Comparison of ENCODE assay signal across 8 cellular contexts in the genomic region with DNA sequence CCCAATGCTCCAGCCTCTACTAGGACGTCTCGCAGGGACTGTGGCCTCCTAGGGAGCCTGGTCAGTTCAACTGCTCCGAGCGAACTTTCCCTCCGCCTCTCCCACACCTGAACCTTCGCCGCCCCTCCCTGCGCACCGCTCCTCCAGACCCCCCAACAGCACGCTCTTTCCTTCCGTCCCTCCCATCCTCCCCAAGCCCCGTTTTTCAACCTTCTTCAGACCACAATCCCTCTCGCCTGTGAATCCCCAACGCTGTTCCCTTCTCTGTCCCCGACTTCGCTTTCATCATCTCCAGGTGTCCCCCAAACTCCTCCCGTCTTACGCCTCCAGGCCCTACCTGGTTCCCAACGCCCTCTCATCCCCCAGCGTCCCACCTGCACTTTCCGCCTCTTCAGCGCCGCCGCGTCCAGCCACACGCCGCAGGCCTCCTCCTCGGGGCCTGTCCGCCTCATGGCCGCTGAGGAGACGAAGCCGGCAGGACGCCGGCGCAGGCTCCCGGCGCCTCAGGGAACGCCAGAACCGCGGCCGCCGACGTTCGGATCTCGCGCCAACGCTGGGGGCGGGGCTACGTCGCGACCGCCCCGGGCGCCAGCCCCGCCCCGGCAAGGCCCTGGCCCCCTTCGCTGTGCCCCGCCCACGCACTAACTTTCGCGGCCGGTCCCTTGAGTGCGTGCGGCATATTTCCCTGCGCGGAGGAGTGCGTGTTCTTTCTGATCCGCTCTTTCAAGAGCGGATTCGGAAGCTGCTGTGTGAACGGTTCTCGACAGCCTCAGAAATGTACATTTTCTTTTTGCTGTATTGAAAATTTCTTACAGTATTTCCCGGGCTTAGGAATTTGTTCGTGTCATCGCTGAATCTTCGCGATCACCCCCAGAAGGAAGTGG. TPM values are rescaled to one million over a fixed set of nuclear protein-coding genes. Genes with fewer than 3 reads are reported as not detected.
DNase-seq lines count a peak whose midpoint lies in the region; ATAC-seq and TF ChIP-seq lines count a peak whose summit lies in the region.

A gene with protein sequence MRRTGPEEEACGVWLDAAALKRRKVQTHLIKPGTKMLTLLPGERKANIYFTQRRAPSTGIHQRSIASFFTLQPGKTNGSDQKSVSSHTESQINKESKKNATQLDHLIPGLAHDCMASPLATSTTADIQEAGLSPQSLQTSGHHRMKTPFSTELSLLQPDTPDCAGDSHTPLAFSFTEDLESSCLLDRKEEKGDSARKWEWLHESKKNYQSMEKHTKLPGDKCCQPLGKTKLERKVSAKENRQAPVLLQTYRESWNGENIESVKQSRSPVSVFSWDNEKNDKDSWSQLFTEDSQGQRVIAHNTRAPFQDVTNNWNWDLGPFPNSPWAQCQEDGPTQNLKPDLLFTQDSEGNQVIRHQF (minus strand): TSS at position 552 of the 884 bp plus-strand sequence. CDS start 100 bp downstream, at position 452.

- no peaks in the 10 kb centered on the region for H3K36me3 ChIP-seq in CD8-positive, alpha-beta T cell (ENCODE audit: insufficient read depth, low read length)
- H3K36me3 ChIP-seq in NT2/D1 (ENCODE audit: insufficient read depth, insufficient read length, low read length): peaks cover 22% of the 10 kb centered on the region

- no peaks in the 10 kb centered on the region for H3K9me3 ChIP-seq in CD8-positive, alpha-beta T cell (ENCODE audit: low read length)
- H3K9me3 ChIP-seq in NT2/D1 (ENCODE audit: insufficient read depth, low read length): no peaks in the 10 kb centered on the region
- no peaks in the 10 kb centered on the region for H3K9me3 ChIP-seq in mononuclear cell (ENCODE audit: low read depth, low read length)

- DNase-seq in CD8-positive, alpha-beta T cell: peak; percentile 72 to 91 (median 87)
- peak; percentile 86 for DNase-seq in HT1080 (ENCODE audit: low read depth)
- DNase-seq in NT2/D1 (ENCODE audit: low read depth, low spot score): peak; percentile 85
- peak; percentile 91 for DNase-seq in activated CD8-positive, alpha-beta memory T cell treated with anti-CD3 and anti-CD28 coated beads, Interleukin-2, amount 50 U/mL, for 4 hours
- DNase-seq in epidermal melanocyte (ENCODE audit: insufficient read length, low spot score): peak; percentile 80
- DNase-seq in stimulated activated CD8-positive, alpha-beta memory T cell treated with anti-CD3 and anti-CD28 coated beads, Interleukin-2, amount 100 ng/mL, for 1 hour (ENCODE audit: low read depth in 2 of 2): peak; percentile 64 to 84

- H3K27ac Mint-ChIP-seq in CD8-positive, alpha-beta T cell: peak within 1 kb of the TSS; percentile 89

- intact Hi-C loops in CD8-positive, alpha-beta T cell (cut with DNase I, micrococcal nuclease): loop anchor here (1.0 to 2.0 kb wide), 5 partner anchors 16 to 46 kb away; a partner anchor contains a TSS

- peak within 1 kb of the TSS; percentile 92 for H3K4me3 Mint-ChIP-seq in CD8-positive, alpha-beta T cell

- no peaks in the 10 kb centered on the region for H3K27me3 Mint-ChIP-seq in CD8-positive, alpha-beta T cell (ENCODE audit: low read depth)

- peaks cover 8% of the 10 kb centered on the region for H3K36me3 Mint-ChIP-seq in CD8-positive, alpha-beta T cell

- peak within 1 kb of the TSS; percentile 75 for H3K4me3 ChIP-seq in CD8-positive, alpha-beta T cell (ENCODE audit: low read depth, low read length)
- H3K4me3 ChIP-seq in NT2/D1 (ENCODE audit: insufficient read length, low read depth) (peak within 1 kb of the TSS; percentile 96), mononuclear cell (ENCODE audit: low read length) (peak within 1 kb of the TSS; percentile 76)

- POLR2A ChIA-PET in CD8-positive, alpha-beta T cell (lab: Charles Lee): interaction anchor here (0.7 to 1.6 kb wide), 4 partner anchors 16 to 63 kb away, joined by 3 read pairs; a partner anchor contains a TSS

- CTCF ChIA-PET in CD8-positive, alpha-beta T cell (lab: Charles Lee): no interaction called here

- H3K9ac ChIP-seq in NT2/D1 (ENCODE audit: insufficient read length, low read depth): peak within 1 kb of the TSS; percentile 96

- H3K27me3 ChIP-seq in CD8-positive, alpha-beta T cell (ENCODE audit: insufficient read depth, low read length): no peaks in the 10 kb centered on the region
- H3K27me3 ChIP-seq in NT2/D1 (ENCODE audit: insufficient read depth, insufficient read length): no peaks in the 10 kb centered on the region
- H3K27me3 ChIP-seq in mononuclear cell (ENCODE audit: insufficient read depth, low read length): no peaks in the 10 kb centered on the region

- peak within 1 kb of the TSS; percentile 66 for H3K27ac ChIP-seq in CD8-positive, alpha-beta T cell (ENCODE audit: low read depth, low read length)

- peaks cover 15% of the 10 kb centered on the region for H3K4me1 Mint-ChIP-seq in CD8-positive, alpha-beta T cell (ENCODE audit: low read depth)

- TF ChIP-seq CTCF in CD8-positive, alpha-beta T cell (IDR thresholded peaks at IDR 0.05): no peak

- peak; percentile 99 for ATAC-seq in CD8-positive, alpha-beta T cell
- ATAC-seq in GM19467 (IDR thresholded peaks at IDR 0.05; ENCODE audit: unreplicated experiment): peak; percentile 83

- peaks cover 16% of the 10 kb centered on the region for H3K4me1 ChIP-seq in CD8-positive, alpha-beta T cell (ENCODE audit: insufficient read depth, low read length)
- H3K4me1 ChIP-seq in NT2/D1 (ENCODE audit: insufficient read depth, insufficient read length) (peaks cover 11% of the 10 kb centered on the region), mononuclear cell (ENCODE audit: insufficient read depth, low read length) (peaks cover 40% of the 10 kb centered on the region)

- H3K9me3 Mint-ChIP-seq in CD8-positive, alpha-beta T cell: no peaks in the 10 kb centered on the region

RNA-seq across cellular contexts. Expression of the gene that starts here (rescaled TPM):
- under 1 TPM in 1 of 2 experiments, not detected in 1; 0.30 TPM for total RNA-seq in CD8-positive, alpha-beta T cell
- 12.8 and 15.8 TPM in 2 replicates for total RNA-seq in HT1080 (2014; rRNA removed; shearing (Covaris generic))
- polyA plus RNA-seq in HT1080 (2015; cell fraction: cytosol; rRNA removed): 6.4 and 7.9 TPM in 2 replicates
- polyA plus RNA-seq in HT1080 (2015; cell fraction: nucleus; rRNA removed): 7.2 TPM in 2 replicates
- total RNA-seq in mononuclear cell: 0.94 TPM

Comparison
In these comparisons a context has a peak if more than half of its experiments do, and no peak if none do; other contexts are left out.
1. Peak in every context shown above with its lines: DNase-seq, ATAC-seq, H3K4me3 ChIP-seq and H3K27ac ChIP-seq.
2. Peak in DNase-seq, ATAC-seq, H3K4me3 ChIP-seq and H3K27ac ChIP-seq in CD8-positive, alpha-beta T cell; RNA of the gene not detected or under 1 TPM.